ENCODE assay signal across 11 cellular contexts in genomic region chr16:48963901-48964615, GRCh38.
DNase-seq lines count a peak whose midpoint lies in the region; ATAC-seq and TF ChIP-seq lines count a peak whose summit lies in the region.
"Had no signal": no experiment of that assay in that cellular context is flagged by ENCODE, and none has a peak within 500 bp of the region (broad histone marks: within the 10 kb centered on the region; RNA-seq: fewer than 3 reads in every experiment).

No MANE protein-coding gene starts in this region.

- H3K27ac ChIP-seq in mesodermal cell (ENCODE audit: low read depth, low read length, severe bottlenecking), result peak overlapping the region; percentile 59

- TF ChIP-seq CTCF in BJ (IDR thresholded peaks at IDR 0.05; ENCODE audit: insufficient read depth, low read depth, low read length) (no peak), choroid plexus epithelial cell (conservative IDR thresholded peaks at IDR 0.05; ENCODE audit: low read depth, low read length) (no peak)

- H3K36me3 ChIP-seq in BJ (ENCODE audit: control insufficient read depth, insufficient read depth, low read length) (no peaks in the 10 kb centered on the region), mesodermal cell (ENCODE audit: control insufficient read depth, insufficient read depth, low read length) (no peaks in the 10 kb centered on the region)

- CTCF ChIA-PET in BJ (lab: Yijun Ruan, JAX), result no interaction called here

- ATAC-seq in GM21717 (IDR thresholded peaks at IDR 0.05; ENCODE audit: unreplicated experiment), result no peak
- ATAC-seq in GM18519 (IDR thresholded peaks at IDR 0.05; ENCODE audit: low FRiP score, unreplicated experiment), result no peak
- ATAC-seq: CD8-positive, alpha-beta T cell had no signal

- POLR2A ChIA-PET in BJ (lab: Charles Lee), result no interaction called here

- H3K4me1 ChIP-seq in mesodermal cell (ENCODE audit: control insufficient read depth, insufficient read depth, low read length, poor library complexity, severe bottlenecking), result peaks cover 25% of the 10 kb centered on the region

- H3K4me3 ChIP-seq in BJ (ENCODE audit: low read depth, low read length), result no peak overlapping the region
- no peak overlapping the region for H3K4me3 ChIP-seq in choroid plexus epithelial cell (ENCODE audit: low read depth, low read length)
- no peak overlapping the region for H3K4me3 ChIP-seq in mesodermal cell (ENCODE audit: extremely low read depth, insufficient read depth, low read length, poor library complexity, severe bottlenecking)

- DNase-seq in BJ (ENCODE audit: low read depth) (peak; percentile 93), M059J (ENCODE audit: low read depth) (peak; percentile 99), choroid plexus epithelial cell (ENCODE audit: low read depth) (peak; percentile 15), NCI-H187 (lab: John Stamatoyannopoulos, UW) (no peak), SIG-M5 treated with dmso at 0.1 percent for 504 hours (lab: John Stamatoyannopoulos, UW; ENCODE audit: unreplicated experiment) (no peak)
- DNase-seq: CD8-positive, alpha-beta T cell; occipital lobe; stimulated activated CD8-positive, alpha-beta memory T cell treated with anti-CD3 and anti-CD28 coated beads, Interleukin-4, amount 100 ng/mL, for 48 hours had no signal

- no peaks in the 10 kb centered on the region for H3K27me3 ChIP-seq in BJ (ENCODE audit: control insufficient read depth, insufficient read depth, low read length)

- WGBS in mesodermal cell (ENCODE audit: insufficient coverage in 2 of 2), 2 experiments, result 100% methylated on average over 1 of the region's 1 CpG; no CpG with 5 or more reads in 1 of the 2 experiments

- no peaks in the 10 kb centered on the region for H3K9me3 ChIP-seq in mesodermal cell (ENCODE audit: control insufficient read depth, low read length)

Comparison
In these comparisons a context has a peak if more than half of its experiments do, and no peak if none do; other contexts are left out.
1. DNase-seq: peak in BJ (single experiment), M059J (single experiment) and choroid plexus epithelial cell (single experiment); none in NCI-H187 (0 of 2) and SIG-M5 treated with dmso at 0.1 percent for 504 hours (single experiment).